8 cellular contexts compared by ENCODE assay signal in genomic region chr19:48271531-48272151, GRCh38.
DNase-seq lines count a peak whose midpoint lies in the region; ATAC-seq and TF ChIP-seq lines count a peak whose summit lies in the region.

No MANE protein-coding gene starts in this region.

- ATAC-seq in GM18867 (IDR thresholded peaks at IDR 0.05; ENCODE audit: unreplicated experiment) (no peak), GM21528 (IDR thresholded peaks at IDR 0.05; ENCODE audit: low FRiP score, unreplicated experiment) (no peak), HG02610 (IDR thresholded peaks at IDR 0.05; ENCODE audit: unreplicated experiment) (no peak)

- H3K4me3 Mint-ChIP-seq in nephron: peak overlapping the region; percentile 96 to 98 (median 96)

- peak overlapping the region; percentile 93 to 98 (median 94) for H3K27ac Mint-ChIP-seq in nephron

- no peaks in the 10 kb centered on the region for H3K9me3 Mint-ChIP-seq in nephron

- peaks cover 5% of the 10 kb centered on the region for H3K27me3 Mint-ChIP-seq in nephron (ENCODE audit: low read depth)

- H3K36me3 Mint-ChIP-seq in nephron (ENCODE audit: low read depth): peaks cover 8% of the 10 kb centered on the region

- H3K4me3 ChIP-seq in fibroblast of pulmonary artery (replicated peaks; ENCODE audit: low read depth, low read length): peak overlapping the region; percentile 53

- H3K4me1 Mint-ChIP-seq in nephron: peaks cover 22% of the 10 kb centered on the region

- no peak for TF ChIP-seq CTCF in fibroblast of pulmonary artery (IDR thresholded peaks at IDR 0.05; ENCODE audit: low read length, missing control alignments)
- no peak for TF ChIP-seq CTCF in nephron (IDR thresholded peaks at IDR 0.05; ENCODE audit: unreplicated experiment in 3 of 3)

- peak; percentile 68 for DNase-seq in EL
- peak; percentile 85 for DNase-seq in KBM-7
- DNase-seq in activated CD4-positive, alpha-beta T cell treated with anti-CD3 and anti-CD28 coated beads, Interleukin-2, amount 50 U/mL, for 48 hours: peak; percentile 17 to 32
- DNase-seq in fibroblast of pulmonary artery (ENCODE audit: low read depth): peak; percentile 51

- in situ Hi-C loops in KBM-7 (cut with MboI; ENCODE audit: low pct_unique_long_range_greater_than_20kb, low sequenced_read_pairs): no loop called here

Comparison
In these comparisons a context has a peak if more than half of its experiments do, and no peak if none do; other contexts are left out.
1. DNase-seq: peak in every context shown above with its lines; median percentile 85 in KBM-7; 68 in EL; 51 in fibroblast of pulmonary artery; 24 in activated CD4-positive, alpha-beta T cell treated with anti-CD3 and anti-CD28 coated beads, Interleukin-2, amount 50 U/mL, for 48 hours.